Comparison of ENCODE assay signal across 25 cellular contexts in the genomic region with DNA sequence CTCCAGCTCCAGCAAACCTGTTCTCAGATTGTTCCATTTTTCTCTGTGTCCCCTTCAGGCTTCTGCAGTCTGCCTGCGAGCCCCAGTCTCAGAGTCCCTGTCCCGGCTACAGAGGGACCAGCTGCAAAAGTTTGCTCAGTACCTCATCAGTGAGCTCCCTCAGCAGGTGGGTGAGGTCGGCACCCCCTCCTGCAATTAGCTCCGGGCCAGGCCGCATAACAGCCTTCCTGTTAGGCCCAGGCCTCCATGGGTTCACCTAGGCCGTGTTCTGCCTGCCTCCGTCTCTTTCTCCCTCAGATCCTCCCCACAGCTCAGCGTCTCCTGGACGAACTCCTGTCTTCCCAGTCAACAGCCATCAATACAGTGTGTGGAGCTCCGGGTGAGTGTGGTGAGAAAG. TPM values are rescaled to one million over a fixed set of nuclear protein-coding genes. Genes with fewer than 3 reads are reported as not detected.
A peak's percentile ranks its signal among the peaks of the same experiment; 100 is the strongest.
DNase-seq lines count a peak whose midpoint lies in the region; ATAC-seq, FAIRE-seq and TF ChIP-seq lines count a peak whose summit lies in the region.
"Had no signal": no experiment of that assay in that cellular context is flagged by ENCODE, and none has a peak within 500 bp of the region (broad histone marks: within the 10 kb centered on the region; RNA-seq: fewer than 3 reads in every experiment).

No MANE protein-coding gene starts in this region.

- H3K36me3 ChIP-seq in kidney (ENCODE audit: control insufficient read depth in 1 of 2, insufficient read depth in 2 of 2, low read length in 2 of 2) (peaks cover 45 to 55% of the 10 kb centered on the region in 2 donors), H7 (replicated peaks; ENCODE audit: control insufficient read depth, insufficient read depth, low read length) (peaks cover 10% of the 10 kb centered on the region)

- no peak overlapping the region for H3K27ac ChIP-seq in kidney (ENCODE audit: low read depth in 2 of 2, low read length in 2 of 2)
- H3K27ac ChIP-seq: BLaER1, GM23248, KMS-11 had no signal

- no peak overlapping the region for H3K4me3 ChIP-seq in kidney (ENCODE audit: low read length in 2 of 2)
- H3K4me3 ChIP-seq in H7 (ENCODE audit: insufficient read depth, low read depth, low read length), result no peak overlapping the region
- H3K4me3 ChIP-seq: BLaER1, GM23248 had no signal

- H3K9ac ChIP-seq in kidney (ENCODE audit: low read length in 2 of 2), result no peak overlapping the region
- H3K9ac ChIP-seq: BLaER1, GM23248, KMS-11 had no signal

- intact Hi-C loops in natural killer cell (cut with micrococcal nuclease), result loop anchor here (5.0 kb wide), 1 partner anchor 388 kb away; no protein-coding TSS in a partner anchor
- intact Hi-C loops in kidney (cut with DNase I), result no loop called here
- intact Hi-C loops in posterior vena cava (cut with DNase I), result no loop called here

- peak; percentile 44 for DNase-seq in natural killer cell treated with Interleukin-12 subunit alpha and Interleukin-12 subunit beta and Interleukin-15 and Interleukin-18, amount 100 ng/mL, for 72 hours (ENCODE audit: low spot score)
- no peak for DNase-seq in natural killer cell
- peak; percentile 52 for DNase-seq in kidney
- peak; percentile 26 for DNase-seq in posterior vena cava (ENCODE audit: low spot score)
- no peak for DNase-seq in stimulated activated CD4-positive, alpha-beta T cell treated with anti-CD3 and anti-CD28 coated beads, Interleukin-1b, Interleukin-23, amount 100 ng/mL, for 48 hours
- DNase-seq in H7, result no peak
- DNase-seq: CD4-positive, CD25-positive, alpha-beta regulatory T cell; COR-L47; DMS53; GM23248; H9; MM.1S; NCI-H2029; NCI-H446; NCI-H524 treated with DMSO at 0.1 percent for 48 hours; NCI-H774; NK-92 treated with Interleukin-12 subunit alpha and Interleukin-12 subunit beta, amount 100 ng/mL, for 24 hours; PC-3; SHP77 had no signal

- H3K9me3 ChIP-seq in kidney (ENCODE audit: control insufficient read depth in 1 of 2, low read length in 2 of 2), result no peaks in the 10 kb centered on the region
- H3K9me3 ChIP-seq: BLaER1 had no signal

- H3K36me3 Mint-ChIP-seq in natural killer cell treated with Interleukin-12 subunit alpha and Interleukin-12 subunit beta and Interleukin-15 and Interleukin-18, amount 100 ng/mL, for 72 hours, result peaks cover 12% of the 10 kb centered on the region
- no peaks in the 10 kb centered on the region for H3K36me3 Mint-ChIP-seq in natural killer cell

- H3K4me1 Mint-ChIP-seq in natural killer cell treated with Interleukin-12 subunit alpha and Interleukin-12 subunit beta and Interleukin-15 and Interleukin-18, amount 100 ng/mL, for 72 hours (ENCODE audit: low read depth in 2 of 2), result peaks cover 22 to 33% of the 10 kb centered on the region in 2 donors
- peaks cover 27 to 39% of the 10 kb centered on the region in 2 donors for H3K4me1 Mint-ChIP-seq in natural killer cell

- H3K27me3 Mint-ChIP-seq in natural killer cell treated with Interleukin-12 subunit alpha and Interleukin-12 subunit beta and Interleukin-15 and Interleukin-18, amount 100 ng/mL, for 72 hours, result no peaks in the 10 kb centered on the region
- no peaks in the 10 kb centered on the region for H3K27me3 Mint-ChIP-seq in natural killer cell (ENCODE audit: low read depth in 2 of 2)
- H3K27me3 Mint-ChIP-seq: IgD-negative memory B cell had no signal

- no peak overlapping the region for H3K27ac Mint-ChIP-seq in natural killer cell treated with Interleukin-12 subunit alpha and Interleukin-12 subunit beta and Interleukin-15 and Interleukin-18, amount 100 ng/mL, for 72 hours
- no peak overlapping the region for H3K27ac Mint-ChIP-seq in natural killer cell

- TF ChIP-seq CTCF in natural killer cell (IDR thresholded peaks at IDR 0.05) (no peak), kidney (IDR thresholded peaks at IDR 0.05; ENCODE audit: borderline replicate concordance, extremely low read depth, insufficient read depth) (no peak)

- no peaks in the 10 kb centered on the region for H3K9me3 Mint-ChIP-seq in natural killer cell treated with Interleukin-12 subunit alpha and Interleukin-12 subunit beta and Interleukin-15 and Interleukin-18, amount 100 ng/mL, for 72 hours
- no peaks in the 10 kb centered on the region for H3K9me3 Mint-ChIP-seq in natural killer cell
- H3K9me3 Mint-ChIP-seq: CD4-positive, CD25-positive, alpha-beta regulatory T cell; H9; IgD-negative memory B cell had no signal

- FAIRE-seq in kidney (lab: Jason Lieb, UNC), result no peak
- FAIRE-seq: A204.1, GM18507 had no signal

- H3K27me3 ChIP-seq in H7 (ENCODE audit: control insufficient read depth, insufficient read depth, low read length), result no peaks in the 10 kb centered on the region
- H3K27me3 ChIP-seq: BLaER1 had no signal

- no peak overlapping the region for H3K4me3 Mint-ChIP-seq in natural killer cell treated with Interleukin-12 subunit alpha and Interleukin-12 subunit beta and Interleukin-15 and Interleukin-18, amount 100 ng/mL, for 72 hours
- H3K4me3 Mint-ChIP-seq in natural killer cell, result no peak overlapping the region
- H3K4me3 Mint-ChIP-seq: H9 had no signal

- no peak for ATAC-seq in natural killer cell treated with Interleukin-12 subunit alpha and Interleukin-12 subunit beta and Interleukin-15 and Interleukin-18, amount 100 ng/mL, for 72 hours
- ATAC-seq in natural killer cell (no peak), SK-N-SH treated with all-trans-retinoic acid at 6 μM for 48 hours (no peak)
- ATAC-seq: PC-3 had no signal

- peaks cover 13 to 14% of the 10 kb centered on the region in 2 donors for H3K4me1 ChIP-seq in kidney (ENCODE audit: control insufficient read depth in 1 of 2, insufficient read depth in 1 of 2, low read depth in 1 of 2, low read length in 2 of 2)

TF ChIP-seq in SK-N-SH treated with all-trans-retinoic acid at 6 μM for 48 hours, 23 proteins besides CTCF, POLR2A, EP300 and RAD21 (continues in another document):
- no peak for TF ChIP-seq TCF4 (CRISPR knock-in tag; IDR thresholded peaks at IDR 0.05; ENCODE audit: borderline replicate concordance)
- no peak for TF ChIP-seq POU6F1 (CRISPR knock-in tag; IDR thresholded peaks at IDR 0.05; ENCODE audit: borderline replicate concordance, low read depth)

RNA-seq across cellular contexts. Expression of gene ZSWIM8, which starts 4.3 kb away (rescaled TPM):
- total RNA-seq in natural killer cell treated with Interleukin-12 subunit alpha and Interleukin-12 subunit beta and Interleukin-15 and Interleukin-18, amount 100 ng/mL, for 72 hours, result 100 to 1,000 TPM; 121 to 148 TPM
- total RNA-seq in natural killer cell (100 to 1,000 TPM; 157 to 161 (median 159) TPM), kidney (91.8 TPM), posterior vena cava (10 to 100 TPM; 73.4 to 92.0 TPM)
- polyA plus RNA-seq in kidney (ENCODE audit: insufficient read depth, low read depth, low replicate concordance), result 96.7 TPM
- total RNA-seq in H7 (2014; rRNA removed; shearing (Covaris generic)), result 21.8 and 59.8 TPM in 2 replicates

RNA-seq across cellular contexts. Expression of gene CHCHD1, which starts 7.8 kb away (rescaled TPM):
- 10 to 100 TPM; 18.7 to 28.5 TPM for total RNA-seq in natural killer cell treated with Interleukin-12 subunit alpha and Interleukin-12 subunit beta and Interleukin-15 and Interleukin-18, amount 100 ng/mL, for 72 hours
- total RNA-seq in natural killer cell (1 to 10 TPM; 5.2 to 7.0 (median 5.9) TPM), kidney (23.4 TPM), posterior vena cava (10 to 100 TPM; 15.1 to 18.8 TPM)
- polyA plus RNA-seq in kidney (ENCODE audit: insufficient read depth, low read depth, low replicate concordance), result 105 TPM
- 82.7 and 91.4 TPM in 2 replicates for total RNA-seq in H7 (2014; rRNA removed; shearing (Covaris generic))

RNA-seq across cellular contexts. Expression of gene NDST2, which starts 21.7 kb away (rescaled TPM):
- total RNA-seq in natural killer cell treated with Interleukin-12 subunit alpha and Interleukin-12 subunit beta and Interleukin-15 and Interleukin-18, amount 100 ng/mL, for 72 hours, result 10 to 100 TPM; 42.8 to 83.3 TPM
- total RNA-seq in natural killer cell, result 10 to 100 TPM; 64.7 to 73.8 (median 65.4) TPM
- 42.6 TPM for total RNA-seq in kidney
- polyA plus RNA-seq in kidney (ENCODE audit: insufficient read depth, low read depth, low replicate concordance), result 11.7 TPM
- 10 to 100 TPM; 23.4 to 24.4 TPM for total RNA-seq in posterior vena cava
- 26.0 and 31.6 TPM in 2 replicates for total RNA-seq in H7 (2014; rRNA removed; shearing (Covaris generic))

RNA-seq across cellular contexts. Expression of gene SEC24C, which starts 45.5 kb away (rescaled TPM):
- total RNA-seq in natural killer cell treated with Interleukin-12 subunit alpha and Interleukin-12 subunit beta and Interleukin-15 and Interleukin-18, amount 100 ng/mL, for 72 hours, result 100 to 1,000 TPM; 152 to 172 TPM
- total RNA-seq in natural killer cell, result 100 to 1,000 TPM; 153 to 161 (median 160) TPM
- total RNA-seq in kidney, result 66.9 TPM
- 39.2 TPM for polyA plus RNA-seq in kidney (ENCODE audit: insufficient read depth, low read depth, low replicate concordance)
- 10 to 100 TPM; 51.3 to 51.4 TPM for total RNA-seq in posterior vena cava
- 76.2 and 84.2 TPM in 2 replicates for total RNA-seq in H7 (2014; rRNA removed; shearing (Covaris generic))

Comparison
In these comparisons a context has a peak if more than half of its experiments do, and no peak if none do; other contexts are left out.
1. DNase-seq: peak in natural killer cell treated with Interleukin-12 subunit alpha and Interleukin-12 subunit beta and Interleukin-15 and Interleukin-18, amount 100 ng/mL, for 72 hours (single experiment), kidney (single experiment) and posterior vena cava (single experiment); none in natural killer cell (single experiment), stimulated activated CD4-positive, alpha-beta T cell treated with anti-CD3 and anti-CD28 coated beads, Interleukin-1b, Interleukin-23, amount 100 ng/mL, for 48 hours (single experiment) and H7 (single experiment).